Comparison of ENCODE assay signal across 10 cellular contexts in genomic region chr9:119368681-119369581, GRCh38. TPM values are rescaled to one million over a fixed set of nuclear protein-coding genes. Genes with fewer than 3 reads are reported as not detected.
DNase-seq lines count a peak whose midpoint lies in the region; ATAC-seq and TF ChIP-seq lines count a peak whose summit lies in the region.
"Had no signal": no experiment of that assay in that cellular context is flagged by ENCODE, and none has a peak within 500 bp of the region (broad histone marks: within the 10 kb centered on the region; RNA-seq: fewer than 3 reads in every experiment).

TSS of gene BRINP1 (minus strand) at chr9:119369435. CDS start at chr9:119313355, 56,080 bp downstream.

- TF ChIP-seq EP300 in sigmoid colon (IDR thresholded peaks at IDR 0.05): no peak

- WGBS in sigmoid colon, 2 donors: 4 to 5% methylated on average over 91 of the region's 91 CpGs

- DNase-seq in NCI-H1436 (lab: John Stamatoyannopoulos, UW) (peak; percentile 70), NCI-H1436 treated with DMSO at 0.1 percent for 48 hours (lab: John Stamatoyannopoulos, UW) (no peak), amniotic epithelial cell (ENCODE audit: low read depth) (peak; percentile 15), hippocampal formation (lab: John Stamatoyannopoulos, UW) (peak; percentile 52 to 66), sigmoid colon (no peak)
- DNase-seq: naive B cell had no signal

- H3K27me3 ChIP-seq in sigmoid colon: peaks cover 10 to 36% (median 26%) of the 10 kb centered on the region in 3 donors

- no peaks in the 10 kb centered on the region for H3K36me3 ChIP-seq in sigmoid colon

- no peak for TF ChIP-seq POLR2A in sigmoid colon (IDR thresholded peaks at IDR 0.05)

- peaks cover 0 to 2% (median 0%) of the 10 kb centered on the region in 4 donors for H3K9me3 ChIP-seq in sigmoid colon

- intact Hi-C loops in sigmoid colon (cut with DNase I): no loop called here

- no peak for TF ChIP-seq CTCF in sigmoid colon (IDR thresholded peaks at IDR 0.05)

- peak within 1 kb of the TSS in 3 of 4 donors; percentile 12 to 34 (median 29) for H3K4me3 ChIP-seq in sigmoid colon

- no peak for ATAC-seq in GM18511 (IDR thresholded peaks at IDR 0.05; ENCODE audit: unreplicated experiment)
- no peak for ATAC-seq in HG03135 (IDR thresholded peaks at IDR 0.05; ENCODE audit: unreplicated experiment)
- ATAC-seq in GM21423 (IDR thresholded peaks at IDR 0.05; ENCODE audit: unreplicated experiment): no peak

- H3K4me1 ChIP-seq in sigmoid colon: peaks cover 0 to 14% (median 11%) of the 10 kb centered on the region in 4 donors

- no peak within 1 kb of the TSS for H3K27ac ChIP-seq in sigmoid colon
- H3K27ac ChIP-seq: 22Rv1 had no signal

RNA-seq across cellular contexts. Expression of gene BRINP1, which starts in this region (rescaled TPM):
- total RNA-seq in sigmoid colon: under 1 TPM in 3 of 4 donors, not detected in 1; 0.27 to 0.71 (median 0.28) TPM
- under 1 TPM in 1 of 3 donors, not detected in 2; 0.19 TPM for polyA plus RNA-seq in sigmoid colon

Comparison
In these comparisons a context has a peak if more than half of its experiments do, and no peak if none do; other contexts are left out.
1. DNase-seq: peak in NCI-H1436 (single experiment), amniotic epithelial cell (single experiment) and hippocampal formation (2 of 2); none in NCI-H1436 treated with DMSO at 0.1 percent for 48 hours (single experiment) and sigmoid colon (single experiment).